Comparison of ENCODE assay signal across 8 cellular contexts in genomic region chr18:60372598-60372997, GRCh38. TPM values are rescaled to one million over a fixed set of nuclear protein-coding genes. Genes with fewer than 3 reads are reported as not detected.
DNase-seq lines count a peak whose midpoint lies in the region; ATAC-seq and TF ChIP-seq lines count a peak whose summit lies in the region.

MC4R (minus strand) TSS chr18:60372775; CDS start chr18:60372349, 426 bp downstream.

- intact Hi-C loops in dorsolateral prefrontal cortex (cut with DNase I): no loop called here

- no peaks in the 10 kb centered on the region for H3K27me3 Mint-ChIP-seq in nephron progenitor cell (ENCODE audit: low read depth, poor library complexity)

- peak; percentile 47 for ATAC-seq in GM18867 (IDR thresholded peaks at IDR 0.05; ENCODE audit: unreplicated experiment)
- no peak for ATAC-seq in GM21360 (IDR thresholded peaks at IDR 0.05; ENCODE audit: unreplicated experiment)

- peak within 1 kb of the TSS in 56 of 59 donors; percentile 0 to 63 (median 37) for H3K4me3 ChIP-seq in dorsolateral prefrontal cortex

- TF ChIP-seq CTCF in dorsolateral prefrontal cortex (IDR thresholded peaks at IDR 0.05 in 54 of 56, conservative IDR thresholded peaks at IDR 0.05 in 2 of 56; ENCODE audit: low read depth in 1 of 56, partially characterized antibody in 56 of 56) (no peak), nephron progenitor cell (IDR thresholded peaks at IDR 0.05) (no peak)

- DNase-seq in NCI-H226: peak; percentile 6
- peak; percentile 9 to 68 (median 60) for DNase-seq in dorsolateral prefrontal cortex
- peak; percentile 54 for DNase-seq in nephron progenitor cell
- DNase-seq in stimulated activated CD8-positive, alpha-beta memory T cell treated with anti-CD3 and anti-CD28 coated beads, Interleukin-4, amount 100 ng/mL, for 48 hours: no peak
- no peak for DNase-seq in activated naive CD4-positive, alpha-beta T cell treated with Interleukin-2 at 50 U/mL for 16 hours
- no peak for DNase-seq in activated CD8-positive, alpha-beta memory T cell treated with anti-CD3 and anti-CD28 coated beads, Interleukin-2, amount 50 U/mL, for 48 hours

- no peaks in the 10 kb centered on the region for H3K27me3 ChIP-seq in dorsolateral prefrontal cortex

- peak within 1 kb of the TSS; percentile 93 for H3K27ac Mint-ChIP-seq in nephron progenitor cell

- H3K9me3 Mint-ChIP-seq in nephron progenitor cell: peaks cover 11% of the 10 kb centered on the region

- H3K27ac ChIP-seq in dorsolateral prefrontal cortex: peak within 1 kb of the TSS in 15 of 59 donors; percentile 2 to 60 (median 48)

- H3K4me1 Mint-ChIP-seq in nephron progenitor cell: peaks cover 37% of the 10 kb centered on the region

- peak within 1 kb of the TSS; percentile 80 for H3K4me3 Mint-ChIP-seq in nephron progenitor cell

- no peaks in the 10 kb centered on the region for H3K36me3 Mint-ChIP-seq in nephron progenitor cell (ENCODE audit: low read depth)

RNA-seq across cellular contexts. Expression of gene MC4R, which starts in this region (rescaled TPM):
- total RNA-seq in dorsolateral prefrontal cortex: 1 to 10 TPM in 114 of 120 experiments, under 1 TPM in 6; 0.60 to 8.0 (median 2.9) TPM

Comparison
In these comparisons a context has a peak if more than half of its experiments do, and no peak if none do; other contexts are left out.
1. DNase-seq: peak in NCI-H226 (single experiment), dorsolateral prefrontal cortex (10 of 10) and nephron progenitor cell (single experiment); none in stimulated activated CD8-positive, alpha-beta memory T cell treated with anti-CD3 and anti-CD28 coated beads, Interleukin-4, amount 100 ng/mL, for 48 hours (single experiment), activated naive CD4-positive, alpha-beta T cell treated with Interleukin-2 at 50 U/mL for 16 hours (single experiment) and activated CD8-positive, alpha-beta memory T cell treated with anti-CD3 and anti-CD28 coated beads, Interleukin-2, amount 50 U/mL, for 48 hours (single experiment).